In the genomic region with DNA sequence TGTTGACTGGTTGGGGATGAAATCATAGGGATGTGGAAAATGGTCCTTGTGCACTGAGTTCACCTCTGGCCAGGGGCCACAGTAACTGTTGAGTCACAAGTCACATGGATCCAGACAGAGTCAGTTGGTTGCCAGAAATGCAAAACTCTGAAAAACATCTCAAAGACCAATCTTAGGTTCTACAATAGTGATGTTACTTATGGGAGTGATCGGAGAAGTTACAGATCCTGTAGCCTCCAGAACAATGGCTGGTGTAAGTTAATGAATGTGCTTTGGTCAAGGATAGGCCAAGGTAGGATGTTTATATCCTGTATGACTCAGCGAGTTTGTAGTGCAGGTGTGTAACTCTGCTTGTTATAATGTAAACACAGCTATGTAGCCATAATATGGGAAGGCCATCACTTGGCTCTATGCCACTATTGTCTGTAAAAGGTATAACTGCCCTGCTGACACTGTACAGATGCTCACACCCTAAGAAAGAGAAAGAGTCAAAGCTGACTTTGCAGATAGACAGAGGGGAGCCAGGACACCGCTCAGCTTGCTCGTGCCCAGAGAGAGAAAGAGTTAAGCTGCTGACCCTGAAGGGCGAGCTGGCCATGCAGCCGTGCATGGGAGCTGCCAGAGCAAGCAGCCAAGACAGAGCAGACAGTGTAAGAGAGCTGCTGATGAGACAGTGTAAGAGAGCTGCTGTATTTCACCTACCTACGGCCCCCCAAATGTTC, we compare ENCODE assay signal across 1 cellular context.
TF ChIP-seq lines count a peak whose summit lies in the region.

No MANE protein-coding gene starts in this region.

TF ChIP-seq in HepG2, 621 proteins besides CTCF, POLR2A, EP300 and RAD21 (continued from another document and continues in another):
- TF ChIP-seq ZBTB1 (CRISPR knock-in tag; IDR thresholded peaks at IDR 0.05; ENCODE audit: borderline replicate concordance) (no peak), JUNB (CRISPR knock-in tag; IDR thresholded peaks at IDR 0.05; ENCODE audit: borderline replicate concordance) (peak; percentile 85), DNMT1 (CRISPR knock-in tag; IDR thresholded peaks at IDR 0.05) (no peak), MXD4 (CRISPR knock-in tag; IDR thresholded peaks at IDR 0.05) (no peak), GPN1 (CRISPR knock-in tag; IDR thresholded peaks at IDR 0.05; ENCODE audit: borderline replicate concordance) (no peak), KLF16 (CRISPR knock-in tag; IDR thresholded peaks at IDR 0.05) (peak in 1 of 2 experiments; percentile 31; a peak in 1 of 4 replicates), NR2F6 (IDR thresholded peaks at IDR 0.05) (no peak), NR2F6 (CRISPR knock-in tag; IDR thresholded peaks at IDR 0.05) (peak; percentile 74; the same call in 1 of the 2 replicates), SETDB1 (CRISPR knock-in tag; IDR thresholded peaks at IDR 0.05; ENCODE audit: borderline replicate concordance) (no peak), RBAK (CRISPR knock-in tag; IDR thresholded peaks at IDR 0.05) (no peak), CHD4 (IDR thresholded peaks at IDR 0.05; ENCODE audit: borderline replicate concordance, low read length) (no peak), HNF4A (CRISPR knock-in tag; IDR thresholded peaks at IDR 0.05) (0 out of 2 replicates have a peak, but pooled peaks have one; percentile 3), ZFP62 (CRISPR knock-in tag; IDR thresholded peaks at IDR 0.05) (no peak), ZNF530 (CRISPR knock-in tag; IDR thresholded peaks at IDR 0.05; ENCODE audit: low read depth) (no peak), KLF6 (CRISPR knock-in tag; IDR thresholded peaks at IDR 0.05) (peak; percentile 31; the same call in 1 of the 2 replicates), ZNF160 (CRISPR knock-in tag; IDR thresholded peaks at IDR 0.05) (no peak), ZNF382 (CRISPR knock-in tag; IDR thresholded peaks at IDR 0.05; ENCODE audit: borderline replicate concordance) (no peak), ZNF24 (IDR thresholded peaks at IDR 0.05) (no peak), TRIM22 (IDR thresholded peaks at IDR 0.05) (no peak), ZNF17 (CRISPR knock-in tag; IDR thresholded peaks at IDR 0.05) (no peak), ARNT (IDR thresholded peaks at IDR 0.05) (no peak), FUBP1 (CRISPR knock-in tag; IDR thresholded peaks at IDR 0.05; ENCODE audit: borderline replicate concordance) (no peak), KLF11 (CRISPR knock-in tag; IDR thresholded peaks at IDR 0.05) (no peak), ZSCAN5A (CRISPR knock-in tag; IDR thresholded peaks at IDR 0.05; ENCODE audit: borderline replicate concordance) (no peak), ZBTB7A (CRISPR knock-in tag; IDR thresholded peaks at IDR 0.05) (no peak), MLXIP (CRISPR knock-in tag; IDR thresholded peaks at IDR 0.05; ENCODE audit: borderline replicate concordance) (no peak), BORCS8-MEF2B (CRISPR knock-in tag; IDR thresholded peaks at IDR 0.05) (no peak), ZNF749 (CRISPR knock-in tag; IDR thresholded peaks at IDR 0.05; ENCODE audit: borderline replicate concordance) (peak; percentile 51; the same call in 1 of the 2 replicates), TBX2 (CRISPR knock-in tag; IDR thresholded peaks at IDR 0.05; ENCODE audit: borderline replicate concordance) (peak; percentile 78), PLSCR1 (CRISPR knock-in tag; IDR thresholded peaks at IDR 0.05; ENCODE audit: borderline replicate concordance) (no peak), ISX (CRISPR knock-in tag; conservative IDR thresholded peaks at IDR 0.05) (no peak), TFDP2 (CRISPR knock-in tag; IDR thresholded peaks at IDR 0.05) (no peak), PHF8 (CRISPR knock-in tag; IDR thresholded peaks at IDR 0.05) (no peak), ZFX (CRISPR knock-in tag; IDR thresholded peaks at IDR 0.05; ENCODE audit: low read depth) (no peak; the same call in 1 of the 2 replicates)
- TF ChIP-seq, protein P1, sequence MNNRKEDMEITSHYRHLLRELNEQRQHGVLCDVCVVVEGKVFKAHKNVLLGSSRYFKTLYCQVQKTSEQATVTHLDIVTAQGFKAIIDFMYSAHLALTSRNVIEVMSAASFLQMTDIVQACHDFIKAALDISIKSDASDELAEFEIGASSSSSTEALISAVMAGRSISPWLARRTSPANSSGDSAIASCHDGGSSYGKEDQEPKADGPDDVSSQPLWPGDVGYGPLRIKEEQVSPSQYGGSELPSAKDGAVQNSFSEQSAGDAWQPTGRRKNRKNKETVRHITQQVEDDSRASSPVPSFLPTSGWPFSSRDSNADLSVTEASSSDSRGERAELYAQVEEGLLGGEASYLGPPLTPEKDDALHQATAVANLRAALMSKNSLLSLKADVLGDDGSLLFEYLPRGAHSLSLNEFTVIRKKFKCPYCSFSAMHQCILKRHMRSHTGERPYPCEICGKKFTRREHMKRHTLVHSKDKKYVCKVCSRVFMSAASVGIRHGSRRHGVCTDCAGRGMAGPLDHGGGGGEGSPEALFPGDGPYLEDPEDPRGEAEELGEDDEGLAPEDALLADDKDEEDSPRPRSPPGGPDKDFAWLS (CRISPR knock-in tag; IDR thresholded peaks at IDR 0.05; ENCODE audit: borderline replicate concordance) = no peak
- TF ChIP-seq, protein P2, sequence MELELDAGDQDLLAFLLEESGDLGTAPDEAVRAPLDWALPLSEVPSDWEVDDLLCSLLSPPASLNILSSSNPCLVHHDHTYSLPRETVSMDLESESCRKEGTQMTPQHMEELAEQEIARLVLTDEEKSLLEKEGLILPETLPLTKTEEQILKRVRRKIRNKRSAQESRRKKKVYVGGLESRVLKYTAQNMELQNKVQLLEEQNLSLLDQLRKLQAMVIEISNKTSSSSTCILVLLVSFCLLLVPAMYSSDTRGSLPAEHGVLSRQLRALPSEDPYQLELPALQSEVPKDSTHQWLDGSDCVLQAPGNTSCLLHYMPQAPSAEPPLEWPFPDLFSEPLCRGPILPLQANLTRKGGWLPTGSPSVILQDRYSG (CRISPR knock-in tag; IDR thresholded peaks at IDR 0.05) = no peak
- TF ChIP-seq, protein P3, sequence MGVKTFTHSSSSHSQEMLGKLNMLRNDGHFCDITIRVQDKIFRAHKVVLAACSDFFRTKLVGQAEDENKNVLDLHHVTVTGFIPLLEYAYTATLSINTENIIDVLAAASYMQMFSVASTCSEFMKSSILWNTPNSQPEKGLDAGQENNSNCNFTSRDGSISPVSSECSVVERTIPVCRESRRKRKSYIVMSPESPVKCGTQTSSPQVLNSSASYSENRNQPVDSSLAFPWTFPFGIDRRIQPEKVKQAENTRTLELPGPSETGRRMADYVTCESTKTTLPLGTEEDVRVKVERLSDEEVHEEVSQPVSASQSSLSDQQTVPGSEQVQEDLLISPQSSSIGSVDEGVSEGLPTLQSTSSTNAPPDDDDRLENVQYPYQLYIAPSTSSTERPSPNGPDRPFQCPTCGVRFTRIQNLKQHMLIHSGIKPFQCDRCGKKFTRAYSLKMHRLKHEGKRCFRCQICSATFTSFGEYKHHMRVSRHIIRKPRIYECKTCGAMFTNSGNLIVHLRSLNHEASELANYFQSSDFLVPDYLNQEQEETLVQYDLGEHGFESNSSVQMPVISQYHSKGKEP (CRISPR knock-in tag; IDR thresholded peaks at IDR 0.05) = no peak
- TF ChIP-seq, protein P4, sequence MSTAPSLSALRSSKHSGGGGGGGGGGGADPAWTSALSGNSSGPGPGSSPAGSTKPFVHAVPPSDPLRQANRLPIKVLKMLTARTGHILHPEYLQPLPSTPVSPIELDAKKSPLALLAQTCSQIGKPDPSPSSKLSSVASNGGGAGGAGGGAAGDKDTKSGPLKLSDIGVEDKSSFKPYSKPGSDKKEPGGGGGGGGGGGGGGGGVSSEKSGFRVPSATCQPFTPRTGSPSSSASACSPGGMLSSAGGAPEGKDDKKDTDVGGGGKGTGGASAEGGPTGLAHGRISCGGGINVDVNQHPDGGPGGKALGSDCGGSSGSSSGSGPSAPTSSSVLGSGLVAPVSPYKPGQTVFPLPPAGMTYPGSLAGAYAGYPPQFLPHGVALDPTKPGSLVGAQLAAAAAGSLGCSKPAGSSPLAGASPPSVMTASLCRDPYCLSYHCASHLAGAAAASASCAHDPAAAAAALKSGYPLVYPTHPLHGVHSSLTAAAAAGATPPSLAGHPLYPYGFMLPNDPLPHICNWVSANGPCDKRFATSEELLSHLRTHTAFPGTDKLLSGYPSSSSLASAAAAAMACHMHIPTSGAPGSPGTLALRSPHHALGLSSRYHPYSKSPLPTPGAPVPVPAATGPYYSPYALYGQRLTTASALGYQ (CRISPR knock-in tag; IDR thresholded peaks at IDR 0.05) = no peak
